Comparison of ENCODE assay signal across 7 cellular contexts in genomic region chr18:55369346-55369745, GRCh38.
"Had no signal": no experiment of that assay in that cellular context is flagged by ENCODE, and none has a peak within 500 bp of the region (broad histone marks: within the 10 kb centered on the region; RNA-seq: fewer than 3 reads in every experiment).

No MANE protein-coding gene starts in this region.

- ATAC-seq: HepG2, K562 had no signal

- DNase-seq: IMR-90, KBM-7, KG1 had no signal

- H3K4me3 ChIP-seq: K562 had no signal

- H3K4me2 ChIP-seq: KMS-11 had no signal

- H3K9ac ChIP-seq: KMS-11 had no signal

- H3K27ac ChIP-seq: HL-60, KMS-11 had no signal
